8 cellular contexts compared by ENCODE assay signal in the genomic region with DNA sequence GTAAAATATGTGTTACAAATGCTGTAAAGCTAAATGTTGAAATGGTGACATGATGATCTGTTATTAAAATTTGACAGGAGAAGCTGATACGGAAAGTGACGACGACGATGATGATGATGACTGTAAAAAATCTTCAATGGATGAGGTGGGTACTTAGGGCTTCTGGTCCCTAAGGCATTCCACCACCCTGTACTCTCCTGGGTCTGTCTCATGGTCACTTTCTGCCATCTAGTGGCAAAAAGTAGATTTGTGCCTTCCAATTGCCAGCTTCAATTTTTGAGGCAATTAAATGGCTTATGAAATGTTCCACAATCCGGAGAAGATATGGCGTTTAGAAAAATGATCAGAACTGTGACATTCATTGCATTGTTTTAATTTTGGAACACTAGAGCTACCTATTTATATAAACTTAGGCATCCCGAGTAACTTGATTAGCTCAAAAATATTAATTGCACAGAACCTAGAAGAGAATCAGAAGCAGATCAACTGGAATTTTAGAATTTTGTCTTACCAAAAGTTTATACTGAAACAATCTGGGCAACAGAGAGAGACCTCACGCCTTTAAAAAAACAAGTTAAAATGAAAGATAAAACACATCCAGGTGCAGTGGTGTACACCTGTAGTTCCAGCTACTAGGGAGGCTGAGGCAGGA.
DNase-seq lines count a peak whose midpoint lies in the region; ATAC-seq and TF ChIP-seq lines count a peak whose summit lies in the region.

No MANE protein-coding gene starts in this region.

- peaks cover 0 to 8% (median 0%) of the 10 kb centered on the region in 9 donors for H3K36me3 ChIP-seq in heart left ventricle

- H3K9me3 ChIP-seq in heart left ventricle, result no peaks in the 10 kb centered on the region

- BruUV-seq in Calu3 (replicated peaks; lab: Mats Ljungman, UMichigan), result no TSS peak

- intact Hi-C loops in Calu3 (cut with micrococcal nuclease; ENCODE audit: unreplicated experiment) (loop anchor here (1.0 to 10.0 kb wide), 5 partner anchors 185 to 742 kb away; no protein-coding TSS in a partner anchor), heart left ventricle (cut with DNase I) (loop anchor here (1.0 to 5.0 kb wide), 11 partner anchors 330 to 1955 kb away; a partner anchor contains a TSS), lower leg skin (cut with DNase I; ENCODE audit: low total_unique reads) (loop anchor here (5.0 to 10.0 kb wide), 2 partner anchors 588 to 675 kb away; a partner anchor contains a TSS)

- peak; percentile 74 for ATAC-seq in GM19035 (IDR thresholded peaks at IDR 0.05; ENCODE audit: unreplicated experiment)
- ATAC-seq in HG03520 (IDR thresholded peaks at IDR 0.05; ENCODE audit: unreplicated experiment), result peak; percentile 87
- no peak for ATAC-seq in activated CD8-positive, alpha-beta T cell treated with anti-CD3 and anti-CD28 coated beads, Interleukin-2, amount 10 ng/mL, durations not matched to agents 7 days and 5 days
- ATAC-seq in heart left ventricle, result peak; percentile 53 to 86 (median 81)

- CTCF ChIA-PET in Calu3 (lab: Charles Lee), result interaction anchor here (0.6 to 2.6 kb wide), 6 partner anchors 187 to 810 kb away, joined by 3 to 38 read pairs (median 6); a partner anchor contains a TSS
- CTCF ChIA-PET in activated CD8-positive, alpha-beta T cell treated with anti-CD3 and anti-CD28 coated beads, Interleukin-2, amount 10 ng/mL, durations not matched to agents 7 days and 5 days (lab: Charles Lee), result interaction anchor here (0.7 to 4.5 kb wide), 49 partner anchors 9 to 1894 kb away, joined by 3 to 82 read pairs (median 4); a partner anchor contains a TSS

- no peaks in the 10 kb centered on the region for H3K27me3 Mint-ChIP-seq in Calu3 (ENCODE audit: unreplicated experiment)
- H3K27me3 Mint-ChIP-seq in activated CD8-positive, alpha-beta T cell treated with anti-CD3 and anti-CD28 coated beads, Interleukin-2, amount 10 ng/mL, durations not matched to agents 7 days and 5 days (ENCODE audit: low read depth), result no peaks in the 10 kb centered on the region

- 27 to 37% (median 33%) methylated on average over 8 of the region's 8 CpGs for WGBS in heart left ventricle, 4 donors
- 22 to 24% methylated on average over 8 of the region's 8 CpGs for WGBS in lower leg skin, 2 donors

- no peak overlapping the region for H3K4me3 ChIP-seq in heart left ventricle
- no peak overlapping the region for H3K4me3 ChIP-seq in lower leg skin (ENCODE audit: low read depth, poor library complexity, severe bottlenecking)

- TF ChIP-seq CTCF in Calu3 (IDR thresholded peaks at IDR 0.05; ENCODE audit: unreplicated experiment) (peak; percentile 45), heart left ventricle (IDR thresholded peaks at IDR 0.05) (peak; percentile 64 to 87 (median 80)), lower leg skin (IDR thresholded peaks at IDR 0.05) (no peak)

- H3K4me1 ChIP-seq in heart left ventricle, result peaks cover 0 to 2% (median 0%) of the 10 kb centered on the region in 12 donors

- TF ChIP-seq POLR2A in heart left ventricle (IDR thresholded peaks at IDR 0.05) (no peak), lower leg skin (IDR thresholded peaks at IDR 0.05) (no peak)

- H3K9me3 Mint-ChIP-seq in Calu3 (ENCODE audit: low read depth, unreplicated experiment), result no peaks in the 10 kb centered on the region
- H3K9me3 Mint-ChIP-seq in activated CD8-positive, alpha-beta T cell treated with anti-CD3 and anti-CD28 coated beads, Interleukin-2, amount 10 ng/mL, durations not matched to agents 7 days and 5 days (ENCODE audit: insufficient read depth), result no peaks in the 10 kb centered on the region

- H3K27ac Mint-ChIP-seq in Calu3 (ENCODE audit: unreplicated experiment), result no peak overlapping the region
- no peak overlapping the region for H3K27ac Mint-ChIP-seq in activated CD8-positive, alpha-beta T cell treated with anti-CD3 and anti-CD28 coated beads, Interleukin-2, amount 10 ng/mL, durations not matched to agents 7 days and 5 days

- H3K27ac ChIP-seq in heart left ventricle, result no peak overlapping the region

- no peaks in the 10 kb centered on the region for H3K4me1 Mint-ChIP-seq in Calu3 (ENCODE audit: low read depth, unreplicated experiment)
- no peaks in the 10 kb centered on the region for H3K4me1 Mint-ChIP-seq in activated CD8-positive, alpha-beta T cell treated with anti-CD3 and anti-CD28 coated beads, Interleukin-2, amount 10 ng/mL, durations not matched to agents 7 days and 5 days (ENCODE audit: low read depth)

- H3K27me3 ChIP-seq in heart left ventricle, result no peaks in the 10 kb centered on the region

- H3K4me3 Mint-ChIP-seq in Calu3 (ENCODE audit: low read depth, unreplicated experiment), result no peak overlapping the region
- H3K4me3 Mint-ChIP-seq in activated CD8-positive, alpha-beta T cell treated with anti-CD3 and anti-CD28 coated beads, Interleukin-2, amount 10 ng/mL, durations not matched to agents 7 days and 5 days, result no peak overlapping the region

- H3K36me3 Mint-ChIP-seq in Calu3 (ENCODE audit: insufficient read depth, unreplicated experiment), result no peaks in the 10 kb centered on the region
- H3K36me3 Mint-ChIP-seq in activated CD8-positive, alpha-beta T cell treated with anti-CD3 and anti-CD28 coated beads, Interleukin-2, amount 10 ng/mL, durations not matched to agents 7 days and 5 days (ENCODE audit: low read depth), result no peaks in the 10 kb centered on the region

- POLR2A ChIA-PET in activated CD8-positive, alpha-beta T cell treated with anti-CD3 and anti-CD28 coated beads, Interleukin-2, amount 10 ng/mL, durations not matched to agents 7 days and 5 days (lab: Charles Lee), result no interaction called here

- peak; percentile 33 for DNase-seq in Calu3
- peak; percentile 72 to 86 for DNase-seq in NCI-H524 (lab: John Stamatoyannopoulos, UW)
- DNase-seq in activated CD8-positive, alpha-beta T cell treated with anti-CD3 and anti-CD28 coated beads, Interleukin-2, amount 10 ng/mL, durations not matched to agents 7 days and 5 days, result peak; percentile 44
- peak in 2 of 5 donors; percentile 26 to 27 for DNase-seq in heart left ventricle
- DNase-seq in pulmonary artery endothelial cell (ENCODE audit: low read depth, low spot score), result peak; percentile 55
- no peak for DNase-seq in lower leg skin (ENCODE audit: low spot score in 2 of 2)

Comparison
In these comparisons a context has a peak if more than half of its experiments do, and no peak if none do; other contexts are left out.
1. DNase-seq: peak in Calu3 (single experiment), NCI-H524 (2 of 2), activated CD8-positive, alpha-beta T cell treated with anti-CD3 and anti-CD28 coated beads, Interleukin-2, amount 10 ng/mL, durations not matched to agents 7 days and 5 days (single experiment) and pulmonary artery endothelial cell (single experiment); none in lower leg skin (0 of 2).
2. CTCF ChIP-seq: peak in Calu3 (single experiment) and heart left ventricle (12 of 12); none in lower leg skin (0 of 3).